1 cellular context compared by ENCODE assay signal in the genomic region with DNA sequence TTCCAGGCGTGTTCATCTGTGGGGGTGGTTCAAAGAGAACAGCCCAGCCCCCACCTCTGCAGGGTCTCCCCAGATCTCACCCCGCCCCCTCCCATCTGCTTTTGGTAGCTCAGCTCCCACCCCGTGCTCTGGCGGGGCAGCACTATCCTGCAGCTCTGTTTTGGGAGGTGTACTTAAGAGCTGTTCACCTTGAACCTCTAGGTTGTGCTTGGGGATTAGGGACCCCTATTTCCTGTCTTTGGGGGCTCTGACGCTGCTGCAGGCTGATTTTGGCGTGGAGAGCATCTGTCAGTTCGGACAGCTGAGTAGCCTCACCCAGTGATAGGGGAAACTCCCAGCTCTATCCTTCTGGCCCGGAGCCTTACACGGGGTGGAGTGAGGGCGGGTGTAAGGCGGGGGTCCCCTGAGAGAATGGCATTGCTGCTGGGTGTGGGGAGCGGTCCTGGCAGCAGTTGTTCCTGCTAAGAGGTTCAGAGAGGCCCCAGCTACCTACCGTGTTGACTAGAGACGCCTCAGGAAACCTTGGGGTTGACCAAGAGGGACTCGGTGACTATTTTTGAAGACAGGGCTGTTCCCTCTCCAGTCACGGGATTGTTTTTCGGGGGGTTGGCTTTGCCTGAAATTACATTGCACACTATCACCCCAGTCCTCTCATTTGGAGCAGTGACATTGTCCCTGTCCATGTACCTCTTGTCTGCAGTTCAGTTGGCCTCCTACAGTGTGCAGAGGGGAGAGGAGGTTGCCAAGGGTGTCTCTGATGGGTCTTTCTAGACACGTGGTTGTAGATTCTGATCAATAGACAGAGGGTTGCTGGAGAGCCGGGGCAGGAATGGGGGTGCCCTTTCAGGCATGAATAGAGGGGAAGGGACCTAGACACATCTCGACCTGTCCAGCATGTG.
TF ChIP-seq lines count a peak whose summit lies in the region.

No MANE protein-coding gene starts in this region.

TF ChIP-seq in A549, 52 proteins besides CTCF, POLR2A, EP300 and RAD21 (continued from another document):
- TF ChIP-seq CHD2 (IDR thresholded peaks at IDR 0.05; ENCODE audit: low read length, partially characterized antibody) (no peak), NFE2L2 (conservative IDR thresholded peaks at IDR 0.05; ENCODE audit: low read length) (no peak), MAZ (IDR thresholded peaks at IDR 0.05; ENCODE audit: borderline replicate concordance, low read depth, low read length) (no peak)
- TF ChIP-seq, protein P1, sequence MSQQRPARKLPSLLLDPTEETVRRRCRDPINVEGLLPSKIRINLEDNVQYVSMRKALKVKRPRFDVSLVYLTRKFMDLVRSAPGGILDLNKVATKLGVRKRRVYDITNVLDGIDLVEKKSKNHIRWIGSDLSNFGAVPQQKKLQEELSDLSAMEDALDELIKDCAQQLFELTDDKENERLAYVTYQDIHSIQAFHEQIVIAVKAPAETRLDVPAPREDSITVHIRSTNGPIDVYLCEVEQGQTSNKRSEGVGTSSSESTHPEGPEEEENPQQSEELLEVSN (IDR thresholded peaks at IDR 0.05; ENCODE audit: borderline replicate concordance, low read depth): no peak
TF ChIP-seq in A549: peak in this region for 0.
